Comparison of ENCODE assay signal across 1 cellular context in the genomic region with DNA sequence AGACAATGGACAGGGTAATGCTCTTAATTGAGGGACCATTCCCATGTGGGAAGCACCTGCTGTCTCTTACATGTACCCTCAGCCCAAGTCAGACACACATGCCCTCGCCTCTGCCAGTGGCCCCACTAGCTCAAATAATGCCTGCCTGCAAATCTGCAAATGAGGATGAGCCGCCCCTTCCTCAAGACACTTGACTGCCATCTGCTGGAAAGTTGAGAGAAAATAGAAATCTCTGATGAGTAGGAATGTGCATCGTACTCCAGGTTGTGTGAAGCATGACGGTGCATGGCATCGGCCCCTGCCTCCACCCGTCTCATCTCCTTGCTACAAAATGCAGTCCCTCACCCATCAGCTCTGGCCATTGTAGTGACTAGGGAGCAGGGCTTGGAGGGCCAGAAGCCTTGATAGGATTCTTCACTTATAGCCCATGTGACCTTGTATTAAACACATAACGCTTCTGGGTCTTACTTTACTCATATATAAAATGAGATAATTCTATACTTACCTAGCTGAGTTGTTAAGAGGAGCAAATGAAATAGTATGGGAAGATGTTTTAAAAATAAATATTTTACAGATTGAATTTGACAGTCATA.
TF ChIP-seq lines count a peak whose summit lies in the region.

No MANE protein-coding gene starts in this region.

TF ChIP-seq in K562, 482 proteins besides CTCF, POLR2A, EP300 and RAD21 (continued from another document):
- TF ChIP-seq TEAD4 (IDR thresholded peaks at IDR 0.05; ENCODE audit: low read length) (peak; percentile 32; the same call in 1 of the 2 replicates), TEAD4 (CRISPR knock-in tag; IDR thresholded peaks at IDR 0.05; ENCODE audit: borderline replicate concordance) (no peak), MAZ (CRISPR knock-in tag; conservative IDR thresholded peaks at IDR 0.05 in 1 of 2, IDR thresholded peaks at IDR 0.05 in 1 of 2) (peak in 1 of 2 experiments; percentile 35; a peak in 1 of 4 replicates), SRSF3 (IDR thresholded peaks at IDR 0.05; ENCODE audit: insufficient read depth, low read length) (no peak), ZNF354B (CRISPR knock-in tag; IDR thresholded peaks at IDR 0.05) (no peak), SRF (CRISPR knock-in tag; IDR thresholded peaks at IDR 0.05) (no peak), RCOR1 (IDR thresholded peaks at IDR 0.05; ENCODE audit: borderline replicate concordance in 1 of 2, low read depth in 2 of 2, low read length in 2 of 2) (0 out of 4 replicates have a peak, but pooled peaks of 1 of the 2 experiments have one; percentile 17), NR2C2 (CRISPR knock-in tag; IDR thresholded peaks at IDR 0.05) (no peak), NR2C2 (tag; IDR thresholded peaks at IDR 0.05) (no peak)
- TF ChIP-seq, protein P1, sequence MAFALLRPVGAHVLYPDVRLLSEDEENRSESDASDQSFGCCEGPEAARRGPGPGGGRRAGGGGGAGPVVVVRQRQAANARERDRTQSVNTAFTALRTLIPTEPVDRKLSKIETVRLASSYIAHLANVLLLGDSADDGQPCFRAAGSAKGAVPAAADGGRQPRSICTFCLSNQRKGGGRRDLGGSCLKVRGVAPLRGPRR (CRISPR knock-in tag; IDR thresholded peaks at IDR 0.05): no peak
